ENCODE assay signal across 23 cellular contexts in the genomic region with DNA sequence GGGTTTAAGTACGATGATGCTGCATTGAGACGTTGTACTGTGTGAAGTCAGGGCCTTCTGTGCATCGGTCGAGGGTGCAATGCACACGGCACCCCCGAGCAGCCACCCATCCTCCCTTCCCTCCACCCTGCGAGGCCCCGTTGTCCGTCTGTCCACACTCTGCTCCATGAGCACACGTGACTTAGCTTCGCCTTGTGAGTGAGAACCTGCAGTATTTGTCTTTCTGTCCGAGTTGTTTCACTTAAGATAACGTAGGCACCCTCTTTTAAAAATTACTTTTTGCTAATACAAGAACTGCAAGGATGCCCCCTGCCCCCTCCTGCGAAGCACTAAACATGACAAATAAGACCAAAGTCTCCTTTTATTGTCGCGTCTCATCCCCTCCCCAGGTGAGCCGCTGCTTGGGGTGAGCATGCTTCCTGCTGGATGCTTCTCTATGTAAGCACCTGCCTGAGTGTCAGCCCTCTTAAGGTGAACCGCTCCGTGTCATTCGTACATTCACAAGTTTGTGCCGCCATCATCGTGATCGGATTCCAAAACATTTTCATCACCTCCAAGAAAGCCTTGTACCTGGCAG. TPM values are rescaled to one million over a fixed set of nuclear protein-coding genes. Genes with fewer than 3 reads are reported as not detected.
"Had no signal": no experiment of that assay in that cellular context is flagged by ENCODE, and none has a peak within 500 bp of the region (broad histone marks: within the 10 kb centered on the region; RNA-seq: fewer than 3 reads in every experiment).

No MANE protein-coding gene starts in this region.

- DNase-seq: activated CD4-positive, alpha-beta T cell treated with anti-CD3 and anti-CD28 coated beads for 4 hours; activated CD4-positive, alpha-beta T cell treated with anti-CD3 and anti-CD28 coated beads, Interleukin-2, amount 50 U/mL, for 4 hours; activated CD8-positive, alpha-beta memory T cell treated with anti-CD3 and anti-CD28 coated beads for 24 hours; activated effector memory CD4-positive, alpha-beta T cell treated with Interleukin-2 at 50 U/mL for 16 hours; activated naive CD4-positive, alpha-beta T cell treated with Interleukin-2 at 50 U/mL for 16 hours; anterior cingulate cortex; dermis blood vessel endothelial cell; effector CD4-positive, alpha-beta T cell; foreskin melanocyte; heart right ventricle; left ventricle myocardium inferior; ovary; psoas muscle; stimulated activated CD4-positive, alpha-beta T cell treated with anti-CD3 and anti-CD28 coated beads, Interleukin-2, amount 100 ng/mL, for 48 hours; stimulated activated naive CD4-positive, alpha-beta T cell treated with Interleukin-2 at 50 U/mL for 16 hours had no signal

- FAIRE-seq: bronchial epithelial cell, islet of Langerhans had no signal

- H3K27me3 ChIP-seq: ovary had no signal

- H3K36me3 ChIP-seq: esophagus muscularis mucosa, heart right ventricle, left ventricle myocardium inferior, ovary, tibial nerve had no signal

- ATAC-seq: heart right ventricle, psoas muscle had no signal

- H3K4me3 ChIP-seq: esophagus muscularis mucosa, heart right ventricle, left ventricle myocardium inferior, lung, ovary, psoas muscle, tibial nerve had no signal

- H3K27ac ChIP-seq: esophagus muscularis mucosa, heart right ventricle, left ventricle myocardium inferior, ovary, psoas muscle, tibial nerve had no signal

- H3K9me3 ChIP-seq: esophagus muscularis mucosa, heart right ventricle, left ventricle myocardium inferior, ovary, psoas muscle, tibial nerve had no signal

RNA-seq across cellular contexts. Expression of a gene that starts 3.6 kb away (rescaled TPM):
- total RNA-seq: dermis blood vessel endothelial cell, esophagus muscularis mucosa, glomerular endothelial cell, heart right ventricle, left ventricle myocardium inferior, mesenteric fat pad, psoas muscle, temporal lobe, tibial nerve had no signal
- polyA plus RNA-seq: heart right ventricle, ovary had no signal

RNA-seq across cellular contexts. Expression of a gene that starts 44.8 kb away (rescaled TPM):
- total RNA-seq: bronchial epithelial cell, dermis blood vessel endothelial cell, glomerular endothelial cell, temporal lobe had no signal
